8 cellular contexts compared by ENCODE assay signal in the genomic region with DNA sequence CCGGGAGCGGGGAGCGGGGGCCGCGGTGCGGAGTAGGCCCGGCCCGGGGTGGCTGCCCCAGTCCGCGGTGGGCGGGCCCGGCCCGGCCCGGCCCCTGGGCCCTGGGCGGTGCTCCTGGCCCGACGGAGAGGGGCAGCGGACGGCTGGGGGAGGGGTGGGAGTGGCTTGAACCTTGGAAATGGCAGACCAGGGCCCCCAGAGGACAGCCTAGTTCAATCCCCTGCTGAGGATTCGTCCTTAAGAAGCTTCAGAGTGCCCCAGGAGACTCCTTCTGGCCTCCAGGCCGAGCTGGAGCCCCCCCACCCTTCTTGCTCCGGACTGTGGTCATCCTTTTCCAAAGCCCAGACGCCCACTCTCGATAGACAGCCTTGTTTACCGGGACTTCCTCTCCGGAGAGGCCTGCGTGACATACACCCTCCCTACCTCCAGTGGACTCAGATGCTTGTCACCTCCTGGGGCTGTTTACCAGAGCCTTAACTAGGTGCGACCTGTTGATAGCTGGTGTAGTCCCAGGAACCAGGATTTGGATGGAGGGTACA. TPM values are rescaled to one million over a fixed set of nuclear protein-coding genes. Genes with fewer than 3 reads are reported as not detected.
DNase-seq lines count a peak whose midpoint lies in the region; ATAC-seq, FAIRE-seq and TF ChIP-seq lines count a peak whose summit lies in the region.

No MANE protein-coding gene starts in this region.

- peak overlapping the region; percentile 96 to 98 for H3K27ac ChIP-seq in kidney (ENCODE audit: low read depth in 2 of 2, low read length in 2 of 2)

- peak; percentile 38 for DNase-seq in HT-29 (ENCODE audit: low spot score)
- peak in 4 of 5 experiments; percentile 25 to 80 (median 37) for DNase-seq in T-helper 2 cell
- DNase-seq in central memory CD8-positive, alpha-beta T cell (ENCODE audit: low spot score in 2 of 2), result peak; percentile 39 to 45
- peak; percentile 93 for DNase-seq in kidney
- DNase-seq in stimulated activated CD4-positive, alpha-beta T cell treated with anti-CD3 and anti-CD28 coated beads, Interleukin-15, amount 100 ng/mL, for 1 hour (ENCODE audit: low read depth in 1 of 2, low spot score in 1 of 2), result peak; percentile 15 to 49
- DNase-seq in A172 (ENCODE audit: low spot score), result no peak

- H3K9ac ChIP-seq in ES-I3 (ENCODE audit: low read depth, low read length) (peak overlapping the region; percentile 83), kidney (ENCODE audit: low read length in 2 of 2) (peak overlapping the region; percentile 94 to 98)

- H3K9me3 ChIP-seq in ES-I3 (ENCODE audit: control insufficient read depth, insufficient read depth, low read length), result no peaks in the 10 kb centered on the region
- H3K9me3 ChIP-seq in kidney (ENCODE audit: control insufficient read depth in 1 of 2, low read length in 2 of 2), result no peaks in the 10 kb centered on the region

- intact Hi-C loops in kidney (cut with DNase I), result no loop called here

- H3K27ac Mint-ChIP-seq in central memory CD8-positive, alpha-beta T cell (ENCODE audit: low read depth), result peak overlapping the region; percentile 83

- H3K27me3 Mint-ChIP-seq in central memory CD8-positive, alpha-beta T cell, result no peaks in the 10 kb centered on the region

- H3K36me3 Mint-ChIP-seq in central memory CD8-positive, alpha-beta T cell (ENCODE audit: insufficient read depth), result peaks cover 39% of the 10 kb centered on the region

- no peak for FAIRE-seq in kidney (lab: Jason Lieb, UNC)

- ATAC-seq in GM21423 (IDR thresholded peaks at IDR 0.05; ENCODE audit: unreplicated experiment), result peak; percentile 52
- peak; percentile 58 for ATAC-seq in central memory CD8-positive, alpha-beta T cell (replicated peaks; ENCODE audit: extremely low read depth, poor library complexity, severe bottlenecking)

- H3K36me3 ChIP-seq in ES-I3 (ENCODE audit: insufficient read depth, low read length) (no peaks in the 10 kb centered on the region), kidney (ENCODE audit: control insufficient read depth in 1 of 2, insufficient read depth in 2 of 2, low read length in 2 of 2) (peaks cover 13 to 17% of the 10 kb centered on the region in 2 donors)

- peak overlapping the region; percentile 96 to 98 for H3K4me3 ChIP-seq in kidney (ENCODE audit: low read length in 2 of 2)

- H3K4me1 ChIP-seq in ES-I3 (ENCODE audit: insufficient read depth, low read length) (peaks cover 9% of the 10 kb centered on the region), kidney (ENCODE audit: control insufficient read depth in 1 of 2, insufficient read depth in 1 of 2, low read depth in 1 of 2, low read length in 2 of 2) (peaks cover 15 to 30% of the 10 kb centered on the region in 2 donors)

- peaks cover 39% of the 10 kb centered on the region for H3K4me1 Mint-ChIP-seq in central memory CD8-positive, alpha-beta T cell

- H3K9me3 Mint-ChIP-seq in central memory CD8-positive, alpha-beta T cell, result no peaks in the 10 kb centered on the region

- peak overlapping the region; percentile 83 for H3K4me3 Mint-ChIP-seq in central memory CD8-positive, alpha-beta T cell

- TF ChIP-seq CTCF in kidney (IDR thresholded peaks at IDR 0.05; ENCODE audit: borderline replicate concordance, extremely low read depth, insufficient read depth), result no peak

RNA-seq across cellular contexts. Expression of a gene that starts 0.5 kb away (rescaled TPM):
- total RNA-seq in HT-29 (2014; rRNA removed; shearing (Covaris generic)), result 60.6 and 72.2 TPM in 2 replicates
- 53.9 TPM for total RNA-seq in kidney
- polyA plus RNA-seq in kidney (ENCODE audit: insufficient read depth, low read depth, low replicate concordance), result 9.7 TPM
- total RNA-seq in A172 (2014; rRNA removed; shearing (Covaris generic)), result 15.4 and 19.5 TPM in 2 replicates

RNA-seq across cellular contexts. Expression of a gene that starts 0.7 kb away (rescaled TPM):
- 0.70 and 2.5 TPM in 2 replicates for total RNA-seq in HT-29 (2014; rRNA removed; shearing (Covaris generic))
- total RNA-seq in kidney, result 1.3 TPM
- 2.6 TPM for polyA plus RNA-seq in kidney (ENCODE audit: insufficient read depth, low read depth, low replicate concordance)
- total RNA-seq in A172 (2014; rRNA removed; shearing (Covaris generic)), result 0.17 TPM in 1 of 2 replicates, not detected in the other

RNA-seq across cellular contexts. Expression of a gene that starts 12.4 kb away (rescaled TPM):
- 25.5 and 32.6 TPM in 2 replicates for total RNA-seq in HT-29 (2014; rRNA removed; shearing (Covaris generic))
- total RNA-seq in kidney, result 62.3 TPM
- polyA plus RNA-seq in kidney (ENCODE audit: insufficient read depth, low read depth, low replicate concordance), result 97.8 TPM
- total RNA-seq in A172 (2014; rRNA removed; shearing (Covaris generic)), result 3.3 and 4.0 TPM in 2 replicates

RNA-seq across cellular contexts. Expression of a gene that starts 31.4 kb away (rescaled TPM):
- total RNA-seq in HT-29 (2014; rRNA removed; shearing (Covaris generic)), result 21.3 and 25.1 TPM in 2 replicates
- 12.1 TPM for total RNA-seq in kidney
- 4.4 TPM for polyA plus RNA-seq in kidney (ENCODE audit: insufficient read depth, low read depth, low replicate concordance)
- total RNA-seq in A172 (2014; rRNA removed; shearing (Covaris generic)), result 0.12 and 0.69 TPM in 2 replicates
